In the genomic region with DNA sequence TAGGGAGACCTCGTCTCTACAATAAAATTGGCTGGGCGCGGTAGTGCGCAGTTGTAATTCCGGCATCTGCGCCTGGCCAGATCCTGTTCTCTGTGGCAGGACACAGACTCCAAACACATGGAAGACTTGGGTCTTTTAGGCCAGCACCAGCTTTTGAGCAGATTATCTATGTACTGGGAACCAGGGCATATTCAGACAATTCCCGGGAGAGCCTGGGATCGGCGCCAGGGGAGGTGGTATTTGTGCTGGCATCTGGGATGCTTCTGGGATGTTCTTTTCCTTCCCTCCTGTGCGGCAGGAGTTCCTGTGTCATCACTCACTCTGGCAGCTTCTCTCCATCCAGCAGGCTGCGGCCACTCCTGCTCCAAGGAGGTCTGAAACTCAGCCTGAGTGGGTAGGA, we compare ENCODE assay signal across 6 cellular contexts. TPM values are rescaled to one million over a fixed set of nuclear protein-coding genes. Genes with fewer than 3 reads are reported as not detected.
"Had no signal": no experiment of that assay in that cellular context is flagged by ENCODE, and none has a peak within 500 bp of the region (broad histone marks: within the 10 kb centered on the region; RNA-seq: fewer than 3 reads in every experiment).

No MANE protein-coding gene starts in this region.

RNA-seq across cellular contexts. Expression of a gene that starts 15.5 kb away (rescaled TPM):
- total RNA-seq: activated naive CD4-positive, alpha-beta T cell treated with anti-CD3 and anti-CD28 coated beads for 36 hours; activated T-helper 2 cell treated with anti-CD3 and anti-CD28 coated beads, Interferon-gamma antibody, Interleukin-2, Interleukin-4, amounts not matched to agents 10 μg/mL and 5 μg/mL and 100 μg/mL, durations not matched to agents 14 hours and 24 hours and 36 hours; ascending aorta; body of pancreas had no signal
- polyA plus RNA-seq: aorta, cardiac muscle cell had no signal
